8 cellular contexts compared by ENCODE assay signal in genomic region chr11:128725630-128726461, GRCh38. TPM values are rescaled to one million over a fixed set of nuclear protein-coding genes. Genes with fewer than 3 reads are reported as not detected.
DNase-seq lines count a peak whose midpoint lies in the region; ATAC-seq and TF ChIP-seq lines count a peak whose summit lies in the region.

No MANE protein-coding gene starts in this region.

- H3K9me3 ChIP-seq in DOHH2 (ENCODE audit: control insufficient read depth, insufficient read depth, low read length) (no peaks in the 10 kb centered on the region), vagina (no peaks in the 10 kb centered on the region)

- peak overlapping the region; percentile 32; the same call in 1 of the 2 replicates for H3K9ac ChIP-seq in KMS-11

- H3K36me3 Mint-ChIP-seq in activated T-cell treated with anti-CD3 and anti-CD28 coated beads, Interleukin-2, amount 50 U/mL, for 72 hours (ENCODE audit: insufficient read depth in 2 of 2), result no peaks in the 10 kb centered on the region

- no peaks in the 10 kb centered on the region for H3K9me2 ChIP-seq in DOHH2 (replicated peaks; ENCODE audit: control insufficient read depth, low read length)

- H3K27me3 ChIP-seq in DOHH2 (ENCODE audit: control insufficient read depth, low read length), result no peaks in the 10 kb centered on the region
- H3K27me3 ChIP-seq in KMS-11 (ENCODE audit: insufficient read depth, low read depth), result no peaks in the 10 kb centered on the region
- H3K27me3 ChIP-seq in vagina, result no peaks in the 10 kb centered on the region

- H2AFZ ChIP-seq in KMS-11 (ENCODE audit: low read depth), result no peak overlapping the region; the same call in 1 of the 2 replicates

- peak overlapping the region; percentile 78 for H3K27ac Mint-ChIP-seq in activated T-cell treated with anti-CD3 and anti-CD28 coated beads, Interleukin-2, amount 50 U/mL, for 72 hours

- H3K9me3 Mint-ChIP-seq in activated T-cell treated with anti-CD3 and anti-CD28 coated beads, Interleukin-2, amount 50 U/mL, for 72 hours, result no peaks in the 10 kb centered on the region

- H3K79me2 ChIP-seq in DOHH2 (ENCODE audit: control insufficient read depth, low read length), result peaks cover 86% of the 10 kb centered on the region
- H3K79me2 ChIP-seq in KMS-11 (ENCODE audit: insufficient read depth, low read depth), result peaks cover 15% of the 10 kb centered on the region; the same call in 1 of the 2 replicates

- H3K36me3 ChIP-seq in DOHH2 (ENCODE audit: control insufficient read depth, low read length), result peaks cover 61% of the 10 kb centered on the region
- H3K36me3 ChIP-seq in KMS-11 (ENCODE audit: insufficient read depth), result no peaks in the 10 kb centered on the region
- no peaks in the 10 kb centered on the region for H3K36me3 ChIP-seq in vagina

- H3K4me3 ChIP-seq in DOHH2 (ENCODE audit: low read length) (peak overlapping the region; percentile 71), KMS-11 (IDR thresholded peaks at IDR 0.05; ENCODE audit: insufficient read depth, low read depth, low read length) (no peak overlapping the region), vagina (no peak overlapping the region)

- no peak for TF ChIP-seq POLR2A in vagina (IDR thresholded peaks at IDR 0.05)

- TF ChIP-seq CTCF in DOHH2 (IDR thresholded peaks at IDR 0.05; ENCODE audit: low read depth, low read length, poor library complexity, severe bottlenecking), result no peak
- no peak for TF ChIP-seq CTCF in KMS-11 (conservative IDR thresholded peaks at IDR 0.05; ENCODE audit: low read depth, low read length)
- no peak for TF ChIP-seq CTCF in vagina (IDR thresholded peaks at IDR 0.05)
- no peak for TF ChIP-seq CTCF in GM10266 (IDR thresholded peaks at IDR 0.05; ENCODE audit: control insufficient read depth, insufficient read depth, low read depth, missing control alignments)

- DNase-seq in activated T-cell treated with anti-CD3 and anti-CD28 coated beads, Interleukin-2, amount 50 U/mL, for 72 hours, result peak; percentile 64 to 67
- DNase-seq in iris pigment epithelial cell (ENCODE audit: low read depth) (peak; percentile 67), vagina (ENCODE audit: extremely low spot score in 2 of 2) (no peak), GM10266 (ENCODE audit: extremely low spot score) (no peak), SHP77 treated with DMSO at 0.1 percent for 48 hours (lab: John Stamatoyannopoulos, UW) (no peak)

- H3K4me1 ChIP-seq in DOHH2 (ENCODE audit: control insufficient read depth, low read length) (peaks cover 100% of the 10 kb centered on the region), KMS-11 (ENCODE audit: low read depth, poor library complexity, severe bottlenecking) (peaks cover 80% of the 10 kb centered on the region), vagina (peaks cover 34% of the 10 kb centered on the region)

- intact Hi-C loops in vagina (cut with DNase I), result no loop called here

- H3K27ac ChIP-seq in DOHH2 (ENCODE audit: low read depth, low read length) (peak overlapping the region; percentile 95), KMS-11 (peak overlapping the region; percentile 85), vagina (peak overlapping the region; percentile 13)

- H3K4me3 Mint-ChIP-seq in activated T-cell treated with anti-CD3 and anti-CD28 coated beads, Interleukin-2, amount 50 U/mL, for 72 hours, result peak overlapping the region; percentile 65 to 66

- peaks cover 3% of the 10 kb centered on the region; the same call in 1 of the 2 replicates for H4K20me1 ChIP-seq in DOHH2 (ENCODE audit: control insufficient read depth, insufficient read depth, low read depth, low read length)
- no peaks in the 10 kb centered on the region for H4K20me1 ChIP-seq in KMS-11 (ENCODE audit: insufficient read depth)

- H3K4me1 Mint-ChIP-seq in activated T-cell treated with anti-CD3 and anti-CD28 coated beads, Interleukin-2, amount 50 U/mL, for 72 hours (ENCODE audit: low read depth), result peaks cover 96% of the 10 kb centered on the region

- peaks cover 25% of the 10 kb centered on the region for H3F3A ChIP-seq in DOHH2 (ENCODE audit: control insufficient read depth, insufficient read depth)

- no peaks in the 10 kb centered on the region for H3K27me3 Mint-ChIP-seq in activated T-cell treated with anti-CD3 and anti-CD28 coated beads, Interleukin-2, amount 50 U/mL, for 72 hours (ENCODE audit: low read depth)

- ATAC-seq in GM21526 (IDR thresholded peaks at IDR 0.05; ENCODE audit: low FRiP score, unreplicated experiment), result peak; percentile 42
- peak; percentile 55 to 74 for ATAC-seq in activated T-cell treated with anti-CD3 and anti-CD28 coated beads, Interleukin-2, amount 50 U/mL, for 72 hours (replicated peaks in 1 of 2)

- peak overlapping the region; percentile 95 for H3K4me2 ChIP-seq in DOHH2 (ENCODE audit: low read length)
- H3K4me2 ChIP-seq in KMS-11, result peak overlapping the region; percentile 92

RNA-seq across cellular contexts. Expression of gene FLI1, which starts 32.0 kb away (rescaled TPM):
- total RNA-seq in activated T-cell treated with anti-CD3 and anti-CD28 coated beads, Interleukin-2, amount 50 U/mL, for 72 hours, result 10 to 100 TPM; 48.6 to 58.5 TPM
- total RNA-seq in vagina, result 29.5 TPM

Comparison
In these comparisons a context has a peak if more than half of its experiments do, and no peak if none do; other contexts are left out.
1. H3K27ac ChIP-seq: peak in every context shown above with its lines; median percentile 95 in DOHH2; 85 in KMS-11; 13 in vagina.
2. DNase-seq: peak in activated T-cell treated with anti-CD3 and anti-CD28 coated beads, Interleukin-2, amount 50 U/mL, for 72 hours (2 of 2) and iris pigment epithelial cell (single experiment); none in vagina (0 of 2), GM10266 (single experiment) and SHP77 treated with DMSO at 0.1 percent for 48 hours (single experiment).